23 cellular contexts compared by ENCODE assay signal in the genomic region with DNA sequence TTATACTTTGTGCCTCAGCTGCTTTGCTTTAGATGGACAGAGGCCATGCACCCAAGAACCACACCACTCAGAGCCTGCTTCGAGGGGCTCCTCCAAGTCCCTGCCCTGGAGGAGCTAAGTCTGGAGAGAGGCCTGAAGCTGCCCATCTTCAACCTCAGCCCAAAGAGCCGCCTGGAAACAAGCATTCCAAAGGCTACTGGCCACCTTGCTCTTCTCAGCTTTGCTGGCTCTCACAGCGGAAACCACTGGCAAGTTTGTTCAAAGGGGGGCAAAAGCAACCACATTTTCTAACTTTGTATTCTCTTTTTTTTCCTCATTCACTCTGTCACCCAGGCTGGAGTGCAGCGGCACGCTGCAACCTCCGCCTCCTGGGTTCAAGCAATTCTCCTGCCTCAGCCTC. TPM values are rescaled to one million over a fixed set of nuclear protein-coding genes. Genes with fewer than 3 reads are reported as not detected.
DNase-seq lines count a peak whose midpoint lies in the region; ATAC-seq and TF ChIP-seq lines count a peak whose summit lies in the region.
"Had no signal": no experiment of that assay in that cellular context is flagged by ENCODE, and none has a peak within 500 bp of the region (broad histone marks: within the 10 kb centered on the region; RNA-seq: fewer than 3 reads in every experiment).

No MANE protein-coding gene starts in this region.

- H3K9me3 Mint-ChIP-seq in activated CD8-positive, alpha-beta memory T cell treated with anti-CD3 and anti-CD28 coated beads, Interleukin-2, amount 10 ng/mL, durations not matched to agents 7 days and 5 days (ENCODE audit: low read depth) = no peaks in the 10 kb centered on the region
- no peaks in the 10 kb centered on the region for H3K9me3 Mint-ChIP-seq in activated naive CD8-positive, alpha-beta T cell treated with anti-CD3 and anti-CD28 coated beads for 36 hours
- H3K9me3 Mint-ChIP-seq in natural killer cell treated with Interleukin-12 subunit alpha and Interleukin-12 subunit beta and Interleukin-15 and Interleukin-18, amount 100 ng/mL, for 72 hours = no peaks in the 10 kb centered on the region

- no peak overlapping the region for H3K9ac ChIP-seq in DND-41 (ENCODE audit: low read depth, low read length)

- no peak for ATAC-seq in activated CD8-positive, alpha-beta memory T cell treated with anti-CD3 and anti-CD28 coated beads, Interleukin-2, amount 10 ng/mL, durations not matched to agents 7 days and 5 days
- ATAC-seq in DND-41 (ENCODE audit: insufficient read depth, low read depth) = no peak
- no peak for ATAC-seq in natural killer cell treated with Interleukin-12 subunit alpha and Interleukin-12 subunit beta and Interleukin-15 and Interleukin-18, amount 100 ng/mL, for 72 hours
- ATAC-seq: left lung, PC-3, Right ventricle myocardium inferior, SK-N-SH treated with all-trans-retinoic acid at 6 μM for 48 hours had no signal

- no peak for TF ChIP-seq POLR2A in esophagus squamous epithelium (IDR thresholded peaks at IDR 0.05)

- H3K27me3 ChIP-seq in DND-41 (ENCODE audit: insufficient read depth, low read length, poor library complexity) (no peaks in the 10 kb centered on the region), esophagus squamous epithelium (no peaks in the 10 kb centered on the region)
- H3K27me3 ChIP-seq: left lung, ovary, tibial nerve had no signal

- peaks cover 24% of the 10 kb centered on the region for H3K36me3 ChIP-seq in DND-41 (ENCODE audit: insufficient read depth, low read length)
- peaks cover 1 to 36% (median 2%) of the 10 kb centered on the region in 3 donors for H3K36me3 ChIP-seq in esophagus squamous epithelium
- H3K36me3 ChIP-seq: ovary had no signal

- H3K4me3 ChIP-seq in DND-41 (ENCODE audit: low read depth in 1 of 2, low read length in 2 of 2) (no peak overlapping the region), esophagus squamous epithelium (no peak overlapping the region)
- H3K4me3 ChIP-seq: HAP-1, left lung, ovary, skin epidermis, tibial nerve had no signal

- CTCF ChIA-PET in activated CD8-positive, alpha-beta memory T cell treated with anti-CD3 and anti-CD28 coated beads, Interleukin-2, amount 10 ng/mL, durations not matched to agents 7 days and 5 days (lab: Charles Lee) = interaction anchor here (1.0 to 7.1 kb wide), 11 partner anchors 10 to 320 kb away, joined by 3 to 61 read pairs (median 3); a partner anchor contains a TSS

- H3K4me2 ChIP-seq in DND-41 (ENCODE audit: insufficient read depth, low read length) = no peak overlapping the region

- H3K27ac Mint-ChIP-seq in activated CD8-positive, alpha-beta memory T cell treated with anti-CD3 and anti-CD28 coated beads, Interleukin-2, amount 10 ng/mL, durations not matched to agents 7 days and 5 days = peak overlapping the region; percentile 97
- H3K27ac Mint-ChIP-seq in activated naive CD8-positive, alpha-beta T cell treated with anti-CD3 and anti-CD28 coated beads for 36 hours = peak overlapping the region; percentile 88
- peak overlapping the region; percentile 75 to 82 for H3K27ac Mint-ChIP-seq in natural killer cell treated with Interleukin-12 subunit alpha and Interleukin-12 subunit beta and Interleukin-15 and Interleukin-18, amount 100 ng/mL, for 72 hours

- peaks cover 39% of the 10 kb centered on the region for H4K20me1 ChIP-seq in DND-41 (ENCODE audit: insufficient read depth, low read length)

- H3K4me1 Mint-ChIP-seq in activated CD8-positive, alpha-beta memory T cell treated with anti-CD3 and anti-CD28 coated beads, Interleukin-2, amount 10 ng/mL, durations not matched to agents 7 days and 5 days = peaks cover 89% of the 10 kb centered on the region
- H3K4me1 Mint-ChIP-seq in activated naive CD8-positive, alpha-beta T cell treated with anti-CD3 and anti-CD28 coated beads for 36 hours = peaks cover 53% of the 10 kb centered on the region
- H3K4me1 Mint-ChIP-seq in natural killer cell treated with Interleukin-12 subunit alpha and Interleukin-12 subunit beta and Interleukin-15 and Interleukin-18, amount 100 ng/mL, for 72 hours (ENCODE audit: low read depth in 2 of 2) = peaks cover 65 to 80% of the 10 kb centered on the region in 2 donors

- no peak for DNase-seq in activated CD8-positive, alpha-beta memory T cell treated with anti-CD3 and anti-CD28 coated beads, Interleukin-2, amount 10 ng/mL, durations not matched to agents 7 days and 5 days
- no peak for DNase-seq in activated CD8-positive, alpha-beta memory T cell treated with anti-CD3 and anti-CD28 coated beads, Interleukin-2, amount 50 U/mL, for 48 hours
- DNase-seq in DND-41 (no peak), esophagus squamous epithelium (lab: John Stamatoyannopoulos, UW) (no peak), GM10266 (ENCODE audit: extremely low spot score) (no peak)
- no peak for DNase-seq in activated naive CD8-positive, alpha-beta T cell treated with anti-CD3 and anti-CD28 coated beads for 36 hours
- no peak for DNase-seq in natural killer cell treated with Interleukin-12 subunit alpha and Interleukin-12 subunit beta and Interleukin-15 and Interleukin-18, amount 100 ng/mL, for 72 hours (ENCODE audit: low spot score)
- DNase-seq: activated CD8-positive, alpha-beta memory T cell treated with anti-CD3 and anti-CD28 coated beads for 24 hours; Calu3; left lung; NCI-H1694 treated with DMSO at 0.1 percent for 48 hours; NCI-H2171 treated with DMSO at 0.1 percent for 48 hours; NCI-H510A treated with DMSO at 0.1 percent for 48 hours; ovary; PC-3; retina; T1000 had no signal

- H3K4me1 ChIP-seq in DND-41 (ENCODE audit: insufficient read depth, low read length) = peaks cover 31% of the 10 kb centered on the region
- H3K4me1 ChIP-seq in esophagus squamous epithelium = peaks cover 0 to 10% (median 0%) of the 10 kb centered on the region in 3 donors

- intact Hi-C loops in esophagus squamous epithelium (cut with DNase I) = no loop called here

- WGBS in esophagus squamous epithelium, 2 donors = 96 to 100% methylated on average over 5 to 6 of the region's 6 CpGs

- H2AFZ ChIP-seq in DND-41 (ENCODE audit: low read depth, low read length) = no peak overlapping the region

- H3K9me3 ChIP-seq in DND-41 (ENCODE audit: insufficient read depth, low read length, severe bottlenecking) = no peaks in the 10 kb centered on the region
- H3K9me3 ChIP-seq in esophagus squamous epithelium = no peaks in the 10 kb centered on the region
- H3K9me3 ChIP-seq: HAP-1, left lung, ovary, tibial nerve had no signal

- peak overlapping the region; percentile 19 for H3K4me3 Mint-ChIP-seq in activated CD8-positive, alpha-beta memory T cell treated with anti-CD3 and anti-CD28 coated beads, Interleukin-2, amount 10 ng/mL, durations not matched to agents 7 days and 5 days
- no peak overlapping the region for H3K4me3 Mint-ChIP-seq in activated naive CD8-positive, alpha-beta T cell treated with anti-CD3 and anti-CD28 coated beads for 36 hours
- H3K4me3 Mint-ChIP-seq in natural killer cell treated with Interleukin-12 subunit alpha and Interleukin-12 subunit beta and Interleukin-15 and Interleukin-18, amount 100 ng/mL, for 72 hours = peak overlapping the region; percentile 75
- H3K4me3 Mint-ChIP-seq: brain had no signal

- H3K79me2 ChIP-seq in DND-41 (ENCODE audit: insufficient read depth, low read length) = peaks cover 98% of the 10 kb centered on the region

- H3K27ac ChIP-seq in DND-41 (ENCODE audit: low read length) = peak overlapping the region; percentile 4; the same call in 1 of the 2 replicates
- no peak overlapping the region for H3K27ac ChIP-seq in esophagus squamous epithelium
- H3K27ac ChIP-seq: left lung, ovary, skin epidermis, tibial nerve had no signal

- H3K36me3 Mint-ChIP-seq in activated CD8-positive, alpha-beta memory T cell treated with anti-CD3 and anti-CD28 coated beads, Interleukin-2, amount 10 ng/mL, durations not matched to agents 7 days and 5 days = peaks cover 63% of the 10 kb centered on the region
- peaks cover 39% of the 10 kb centered on the region for H3K36me3 Mint-ChIP-seq in activated naive CD8-positive, alpha-beta T cell treated with anti-CD3 and anti-CD28 coated beads for 36 hours
- H3K36me3 Mint-ChIP-seq in natural killer cell treated with Interleukin-12 subunit alpha and Interleukin-12 subunit beta and Interleukin-15 and Interleukin-18, amount 100 ng/mL, for 72 hours = peaks cover 7% of the 10 kb centered on the region

- TF ChIP-seq CTCF in DND-41 (IDR thresholded peaks at IDR 0.05; ENCODE audit: borderline replicate concordance, extremely low read depth, low read length, poor library complexity, severe bottlenecking) = no peak
- no peak for TF ChIP-seq CTCF in esophagus squamous epithelium (IDR thresholded peaks at IDR 0.05)
- TF ChIP-seq CTCF in GM10266 (IDR thresholded peaks at IDR 0.05; ENCODE audit: control insufficient read depth, insufficient read depth, low read depth, missing control alignments) = no peak

- no peaks in the 10 kb centered on the region for H3K27me3 Mint-ChIP-seq in activated CD8-positive, alpha-beta memory T cell treated with anti-CD3 and anti-CD28 coated beads, Interleukin-2, amount 10 ng/mL, durations not matched to agents 7 days and 5 days
- H3K27me3 Mint-ChIP-seq in activated naive CD8-positive, alpha-beta T cell treated with anti-CD3 and anti-CD28 coated beads for 36 hours = no peaks in the 10 kb centered on the region
- H3K27me3 Mint-ChIP-seq in natural killer cell treated with Interleukin-12 subunit alpha and Interleukin-12 subunit beta and Interleukin-15 and Interleukin-18, amount 100 ng/mL, for 72 hours = no peaks in the 10 kb centered on the region
- H3K27me3 Mint-ChIP-seq: brain had no signal

RNA-seq across cellular contexts. Expression of a gene that starts 23.2 kb away (rescaled TPM):
- 10 to 100 TPM; 83.1 to 94.3 TPM for total RNA-seq in activated CD8-positive, alpha-beta memory T cell treated with anti-CD3 and anti-CD28 coated beads, Interleukin-2, amount 10 ng/mL, durations not matched to agents 7 days and 5 days
- total RNA-seq in activated naive CD8-positive, alpha-beta T cell treated with anti-CD3 and anti-CD28 coated beads for 36 hours = 10 to 100 TPM; 60.7 to 62.6 TPM
- 10 to 100 TPM; 62.0 to 87.0 TPM for total RNA-seq in natural killer cell treated with Interleukin-12 subunit alpha and Interleukin-12 subunit beta and Interleukin-15 and Interleukin-18, amount 100 ng/mL, for 72 hours
- total RNA-seq in esophagus squamous epithelium = 10 to 100 TPM; 35.6 to 58.0 (median 44.0) TPM
